In the genomic region with DNA sequence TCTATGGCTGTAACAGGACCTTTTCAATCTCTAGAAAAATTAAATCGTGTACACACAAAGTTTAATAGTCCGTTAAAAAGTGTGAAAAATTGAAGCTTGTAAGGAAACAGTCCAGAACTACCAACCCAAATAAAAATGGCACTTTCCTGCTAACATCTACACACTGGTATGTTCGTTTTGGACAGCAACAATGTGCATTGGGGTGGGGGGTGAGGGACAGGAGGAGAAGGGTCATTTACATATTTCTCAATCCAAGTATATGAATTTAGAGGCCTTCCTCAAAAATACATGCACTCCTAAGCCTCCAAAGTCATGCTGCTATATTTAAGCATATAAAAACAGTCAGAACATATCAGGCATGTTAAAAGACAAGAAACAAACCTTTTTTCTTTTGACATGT, we compare ENCODE assay signal across 1 cellular context.
TF ChIP-seq lines count a peak whose summit lies in the region.

No MANE protein-coding gene starts in this region.

TF ChIP-seq in K562, 482 proteins besides CTCF, POLR2A, EP300 and RAD21 (continued from another document):
- TF ChIP-seq AFF4 (CRISPR knock-in tag; IDR thresholded peaks at IDR 0.05) (0 out of 2 replicates have a peak, but pooled peaks have one; percentile 38), ZNF551 (CRISPR knock-in tag; IDR thresholded peaks at IDR 0.05) (no peak), ZNF740 (CRISPR knock-in tag; IDR thresholded peaks at IDR 0.05) (0 out of 2 replicates have a peak, but pooled peaks have one; percentile 38), ZNF740 (tag; IDR thresholded peaks at IDR 0.05) (0 out of 4 replicates have a peak, but pooled peaks of 1 of the 2 experiments have one; percentile 58), ELF1 (tag; IDR thresholded peaks at IDR 0.05) (peak; percentile 33), HDAC1 (IDR thresholded peaks at IDR 0.05) (peak in 1 of 2 experiments; percentile 39; a peak in 1 of 4 replicates), SIN3A (IDR thresholded peaks at IDR 0.05; ENCODE audit: borderline replicate concordance in 2 of 2, control insufficient read depth in 1 of 2, low read depth in 2 of 2, low read length in 2 of 2) (peak in 1 of 2 experiments; percentile 90; a peak in 2 of 4 replicates), POLR2B (IDR thresholded peaks at IDR 0.05; ENCODE audit: low read depth, partially characterized antibody) (peak; percentile 20), CEBPB (tag; IDR thresholded peaks at IDR 0.05) (peak; percentile 47), TFE3 (CRISPR knock-in tag; IDR thresholded peaks at IDR 0.05) (peak; percentile 6; the same call in 1 of the 2 replicates), ZNF324 (CRISPR knock-in tag; IDR thresholded peaks at IDR 0.05) (no peak), HBP1 (CRISPR knock-in tag; IDR thresholded peaks at IDR 0.05) (no peak), PHF8 (IDR thresholded peaks at IDR 0.05; ENCODE audit: borderline replicate concordance, low read length) (0 out of 2 replicates have a peak, but pooled peaks have one; percentile 17), RBFOX2 (IDR thresholded peaks at IDR 0.05; ENCODE audit: low read depth, low read length) (peak; percentile 44; the same call in 1 of the 2 replicates), BRD4 (IDR thresholded peaks at IDR 0.05) (0 out of 2 replicates have a peak, but pooled peaks have one; percentile 52), PRDM10 (IDR thresholded peaks at IDR 0.05; ENCODE audit: partially characterized antibody) (peak; percentile 70)
- TF ChIP-seq, protein P1, sequence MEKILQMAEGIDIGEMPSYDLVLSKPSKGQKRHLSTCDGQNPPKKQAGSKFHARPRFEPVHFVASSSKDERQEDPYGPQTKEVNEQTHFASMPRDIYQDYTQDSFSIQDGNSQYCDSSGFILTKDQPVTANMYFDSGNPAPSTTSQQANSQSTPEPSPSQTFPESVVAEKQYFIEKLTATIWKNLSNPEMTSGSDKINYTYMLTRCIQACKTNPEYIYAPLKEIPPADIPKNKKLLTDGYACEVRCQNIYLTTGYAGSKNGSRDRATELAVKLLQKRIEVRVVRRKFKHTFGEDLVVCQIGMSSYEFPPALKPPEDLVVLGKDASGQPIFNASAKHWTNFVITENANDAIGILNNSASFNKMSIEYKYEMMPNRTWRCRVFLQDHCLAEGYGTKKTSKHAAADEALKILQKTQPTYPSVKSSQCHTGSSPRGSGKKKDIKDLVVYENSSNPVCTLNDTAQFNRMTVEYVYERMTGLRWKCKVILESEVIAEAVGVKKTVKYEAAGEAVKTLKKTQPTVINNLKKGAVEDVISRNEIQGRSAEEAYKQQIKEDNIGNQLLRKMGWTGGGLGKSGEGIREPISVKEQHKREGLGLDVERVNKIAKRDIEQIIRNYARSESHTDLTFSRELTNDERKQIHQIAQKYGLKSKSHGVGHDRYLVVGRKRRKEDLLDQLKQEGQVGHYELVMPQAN (IDR thresholded peaks at IDR 0.05; ENCODE audit: borderline replicate concordance), result peak; percentile 61; the same call in 1 of the 2 replicates
- TF ChIP-seq, protein P2, sequence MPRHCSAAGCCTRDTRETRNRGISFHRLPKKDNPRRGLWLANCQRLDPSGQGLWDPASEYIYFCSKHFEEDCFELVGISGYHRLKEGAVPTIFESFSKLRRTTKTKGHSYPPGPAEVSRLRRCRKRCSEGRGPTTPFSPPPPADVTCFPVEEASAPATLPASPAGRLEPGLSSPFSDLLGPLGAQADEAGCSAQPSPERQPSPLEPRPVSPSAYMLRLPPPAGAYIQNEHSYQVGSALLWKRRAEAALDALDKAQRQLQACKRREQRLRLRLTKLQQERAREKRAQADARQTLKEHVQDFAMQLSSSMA (CRISPR knock-in tag; IDR thresholded peaks at IDR 0.05), result no peak
- TF ChIP-seq, protein P3, sequence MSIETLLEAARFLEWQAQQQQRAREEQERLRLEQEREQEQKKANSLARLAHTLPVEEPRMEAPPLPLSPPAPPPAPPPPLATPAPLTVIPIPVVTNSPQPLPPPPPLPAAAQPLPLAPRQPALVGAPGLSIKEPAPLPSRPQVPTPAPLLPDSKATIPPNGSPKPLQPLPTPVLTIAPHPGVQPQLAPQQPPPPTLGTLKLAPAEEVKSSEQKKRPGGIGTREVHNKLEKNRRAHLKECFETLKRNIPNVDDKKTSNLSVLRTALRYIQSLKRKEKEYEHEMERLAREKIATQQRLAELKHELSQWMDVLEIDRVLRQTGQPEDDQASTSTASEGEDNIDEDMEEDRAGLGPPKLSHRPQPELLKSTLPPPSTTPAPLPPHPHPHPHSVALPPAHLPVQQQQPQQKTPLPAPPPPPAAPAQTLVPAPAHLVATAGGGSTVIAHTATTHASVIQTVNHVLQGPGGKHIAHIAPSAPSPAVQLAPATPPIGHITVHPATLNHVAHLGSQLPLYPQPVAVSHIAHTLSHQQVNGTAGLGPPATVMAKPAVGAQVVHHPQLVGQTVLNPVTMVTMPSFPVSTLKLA (conservative IDR thresholded peaks at IDR 0.05), result peak in 1 of 2 experiments; percentile 37; a peak in 2 of 4 replicates
- TF ChIP-seq, protein P4, sequence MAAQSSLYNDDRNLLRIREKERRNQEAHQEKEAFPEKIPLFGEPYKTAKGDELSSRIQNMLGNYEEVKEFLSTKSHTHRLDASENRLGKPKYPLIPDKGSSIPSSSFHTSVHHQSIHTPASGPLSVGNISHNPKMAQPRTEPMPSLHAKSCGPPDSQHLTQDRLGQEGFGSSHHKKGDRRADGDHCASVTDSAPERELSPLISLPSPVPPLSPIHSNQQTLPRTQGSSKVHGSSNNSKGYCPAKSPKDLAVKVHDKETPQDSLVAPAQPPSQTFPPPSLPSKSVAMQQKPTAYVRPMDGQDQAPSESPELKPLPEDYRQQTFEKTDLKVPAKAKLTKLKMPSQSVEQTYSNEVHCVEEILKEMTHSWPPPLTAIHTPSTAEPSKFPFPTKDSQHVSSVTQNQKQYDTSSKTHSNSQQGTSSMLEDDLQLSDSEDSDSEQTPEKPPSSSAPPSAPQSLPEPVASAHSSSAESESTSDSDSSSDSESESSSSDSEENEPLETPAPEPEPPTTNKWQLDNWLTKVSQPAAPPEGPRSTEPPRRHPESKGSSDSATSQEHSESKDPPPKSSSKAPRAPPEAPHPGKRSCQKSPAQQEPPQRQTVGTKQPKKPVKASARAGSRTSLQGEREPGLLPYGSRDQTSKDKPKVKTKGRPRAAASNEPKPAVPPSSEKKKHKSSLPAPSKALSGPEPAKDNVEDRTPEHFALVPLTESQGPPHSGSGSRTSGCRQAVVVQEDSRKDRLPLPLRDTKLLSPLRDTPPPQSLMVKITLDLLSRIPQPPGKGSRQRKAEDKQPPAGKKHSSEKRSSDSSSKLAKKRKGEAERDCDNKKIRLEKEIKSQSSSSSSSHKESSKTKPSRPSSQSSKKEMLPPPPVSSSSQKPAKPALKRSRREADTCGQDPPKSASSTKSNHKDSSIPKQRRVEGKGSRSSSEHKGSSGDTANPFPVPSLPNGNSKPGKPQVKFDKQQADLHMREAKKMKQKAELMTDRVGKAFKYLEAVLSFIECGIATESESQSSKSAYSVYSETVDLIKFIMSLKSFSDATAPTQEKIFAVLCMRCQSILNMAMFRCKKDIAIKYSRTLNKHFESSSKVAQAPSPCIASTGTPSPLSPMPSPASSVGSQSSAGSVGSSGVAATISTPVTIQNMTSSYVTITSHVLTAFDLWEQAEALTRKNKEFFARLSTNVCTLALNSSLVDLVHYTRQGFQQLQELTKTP (IDR thresholded peaks at IDR 0.05; ENCODE audit: low read depth in 1 of 2, partially characterized antibody in 2 of 2), result peak in 1 of 2 experiments; percentile 26
